33 cellular contexts compared by ENCODE assay signal in genomic region chr9:135158572-135158937, GRCh38.
"Had no signal": no experiment of that assay in that cellular context is flagged by ENCODE, and none has a peak within 500 bp of the region (broad histone marks: within the 10 kb centered on the region; RNA-seq: fewer than 3 reads in every experiment).

No MANE protein-coding gene starts in this region.

- H3K4me3 ChIP-seq: esophagus squamous epithelium had no signal

- ATAC-seq: activated CD4-positive, CD25-positive, alpha-beta regulatory T cell treated with anti-CD3 and anti-CD28 coated beads, Interleukin-2, amount 50 U/mL, for 24 hours; activated CD8-positive, alpha-beta T cell treated with anti-CD3 and anti-CD28 coated beads for 36 hours; activated T-cell treated with anti-CD3 and anti-CD28 coated beads, Interleukin-2, amount 50 U/mL, for 4 hours; activated T-helper 17 cell treated with anti-CD3 and anti-CD28 coated beads, Interleukin-2, amount 50 U/mL, for 72 hours; T-helper 17 cell had no signal

- H3K9me3 ChIP-seq: esophagus squamous epithelium had no signal

- FAIRE-seq: astrocyte, colon, endometrium, endothelial cell of umbilical vein had no signal

- DNase-seq: activated B cell treated with CpG ODN at 0.5 μM for 24 hours; activated CD4-positive, alpha-beta T cell treated with anti-CD3 and anti-CD28 coated beads for 48 hours; activated CD4-positive, alpha-beta T cell treated with anti-CD3 and anti-CD28 coated beads, Interleukin-2, amount 50 U/mL, for 1 hour; activated CD4-positive, alpha-beta T cell treated with anti-CD3 and anti-CD28 coated beads, Interleukin-2, amount 50 U/mL, for 48 hours; activated CD8-positive, alpha-beta memory T cell treated with anti-CD3 and anti-CD28 coated beads for 24 hours; activated CD8-positive, alpha-beta T cell treated with anti-CD3 and anti-CD28 coated beads for 36 hours; activated effector memory CD4-positive, alpha-beta T cell treated with Interleukin-2 at 50 U/mL for 16 hours; activated gamma-delta T cell treated with Interleukin-2 at 50 U/mL for 16 hours; activated naive CD4-positive, alpha-beta T cell treated with anti-CD3 and anti-CD28 coated beads, Interleukin-2, amount 50 U/mL, for 16 hours; activated naive CD4-positive, alpha-beta T cell treated with Interleukin-2 at 50 U/mL for 16 hours; activated T-cell treated with anti-CD3 and anti-CD28 coated beads, Interleukin-2, amount 50 U/mL, for 4 hours; amniotic stem cell; anterior cingulate cortex; brain microvascular endothelial cell; cortex of kidney; dermis blood vessel endothelial cell; effector CD8-positive, alpha-beta T cell; esophagus squamous epithelium; foreskin melanocyte; head of caudate nucleus; T-helper 1 cell; T-helper 17 cell; T1000; WERI-Rb-1 had no signal

- H3K27ac ChIP-seq: brain microvascular endothelial cell, epithelial cell of prostate, esophagus squamous epithelium, WERI-Rb-1 had no signal

- H3K36me3 Mint-ChIP-seq: activated naive CD8-positive, alpha-beta T cell had no signal

- H3K4me3 Mint-ChIP-seq: activated B cell treated with CpG ODN at 0.5 μM for 24 hours; activated CD8-positive, alpha-beta T cell treated with anti-CD3 and anti-CD28 coated beads for 36 hours; activated naive CD8-positive, alpha-beta T cell; activated T-cell treated with anti-CD3 and anti-CD28 coated beads, Interleukin-2, amount 50 U/mL, for 4 hours; activated T-helper 17 cell treated with anti-CD3 and anti-CD28 coated beads, Interleukin-2, amount 50 U/mL, for 72 hours; T-helper 17 cell; T-helper 2 cell treated with Interferon-gamma antibody and Interleukin-4, amounts not matched to agents 5 μg/mL and 100 μg/mL, for 36 hours had no signal

- H3K27ac Mint-ChIP-seq: activated B cell treated with CpG ODN at 0.5 μM for 24 hours; activated CD8-positive, alpha-beta T cell treated with anti-CD3 and anti-CD28 coated beads for 36 hours; activated naive CD8-positive, alpha-beta T cell; activated T-helper 17 cell treated with anti-CD3 and anti-CD28 coated beads, Interleukin-2, amount 50 U/mL, for 72 hours; T-helper 17 cell; T-helper 2 cell treated with Interferon-gamma antibody and Interleukin-4, amounts not matched to agents 5 μg/mL and 100 μg/mL, for 36 hours had no signal

- H3K27me3 ChIP-seq: brain microvascular endothelial cell had no signal

- H3K9me3 Mint-ChIP-seq: activated B cell treated with CpG ODN at 0.5 μM for 24 hours; activated CD8-positive, alpha-beta T cell treated with anti-CD3 and anti-CD28 coated beads for 36 hours; T-helper 2 cell treated with Interferon-gamma antibody and Interleukin-4, amounts not matched to agents 5 μg/mL and 100 μg/mL, for 36 hours had no signal

- H3K4me1 Mint-ChIP-seq: activated B cell treated with CpG ODN at 0.5 μM for 24 hours; activated T-helper 17 cell treated with anti-CD3 and anti-CD28 coated beads, Interleukin-2, amount 50 U/mL, for 72 hours; T-helper 17 cell had no signal

- H3K36me3 ChIP-seq: brain microvascular endothelial cell, esophagus squamous epithelium, WERI-Rb-1 had no signal

- H3K4me1 ChIP-seq: esophagus squamous epithelium had no signal
